In genomic region chr20:1474325-1474724, GRCh38 we compare ENCODE assay signal across 29 cellular contexts. TPM values are rescaled to one million over a fixed set of nuclear protein-coding genes. Genes with fewer than 3 reads are reported as not detected.
"Had no signal": no experiment of that assay in that cellular context is flagged by ENCODE, and none has a peak within 500 bp of the region (broad histone marks: within the 10 kb centered on the region; RNA-seq: fewer than 3 reads in every experiment).

No MANE protein-coding gene starts in this region.

- DNase-seq: activated CD4-positive, alpha-beta T cell treated with anti-CD3 and anti-CD28 coated beads, Interleukin-2, amount 50 U/mL, for 1 hour; activated CD4-positive, alpha-beta T cell treated with anti-CD3 and anti-CD28 coated beads, Interleukin-2, amount 50 U/mL, for 48 hours; activated CD4-positive, CD25-positive, alpha-beta regulatory T cell; activated CD4-positive, CD25-positive, alpha-beta regulatory T cell treated with anti-CD3 and anti-CD28 coated beads, Interleukin-2, amount 50 U/mL, for 72 hours; activated CD8-positive, alpha-beta memory T cell treated with anti-CD3 and anti-CD28 coated beads for 24 hours; activated effector memory CD4-positive, alpha-beta T cell treated with Interleukin-2 at 50 U/mL for 16 hours; activated gamma-delta T cell treated with Interleukin-2 at 50 U/mL for 16 hours; activated naive CD4-positive, alpha-beta T cell treated with anti-CD3 and anti-CD28 coated beads, Interleukin-2, amount 50 U/mL, for 16 hours; activated naive CD4-positive, alpha-beta T cell treated with Interleukin-2 at 50 U/mL for 16 hours; activated T-cell treated with anti-CD3 and anti-CD28 coated beads, Interleukin-2, amount 50 U/mL, for 4 hours; amniotic stem cell; anterior cingulate cortex; brain microvascular endothelial cell; dorsolateral prefrontal cortex; effector memory CD4-positive, alpha-beta T cell; endodermal cell; erythroblast; gastrocnemius medialis; glutamatergic neuron; heart left ventricle; T-helper 2 cell had no signal

- FAIRE-seq: astrocyte had no signal

- H3K27ac ChIP-seq: brain microvascular endothelial cell, coronary artery, dorsolateral prefrontal cortex, esophagus muscularis mucosa, foreskin keratinocyte, gastrocnemius medialis, heart left ventricle had no signal

- H3K4me3 ChIP-seq: coronary artery, dorsolateral prefrontal cortex, esophagus muscularis mucosa, gastrocnemius medialis, heart left ventricle had no signal

- H3K27me3 ChIP-seq: brain microvascular endothelial cell, foreskin keratinocyte, gastrocnemius medialis, heart left ventricle had no signal

- H3K36me3 ChIP-seq: brain microvascular endothelial cell, esophagus muscularis mucosa, gastrocnemius medialis had no signal

- ATAC-seq: activated T-helper 17 cell treated with anti-CD3 and anti-CD28 coated beads, Interleukin-2, amount 50 U/mL, for 72 hours; gastrocnemius medialis; heart left ventricle had no signal

- H3K9me3 ChIP-seq: esophagus muscularis mucosa, gastrocnemius medialis, heart left ventricle had no signal

RNA-seq across cellular contexts. Expression of gene SIRPB2, which starts 16.9 kb away (rescaled TPM):
- total RNA-seq: activated CD4-positive, alpha-beta T cell treated with anti-CD3 and anti-CD28 coated beads for 36 hours; activated CD8-positive, alpha-beta T cell treated with anti-CD3 and anti-CD28 coated beads for 36 hours; activated T-cell treated with anti-CD3 and anti-CD28 coated beads, Interleukin-2, amount 50 U/mL, for 4 hours; activated T-helper 17 cell treated with anti-CD3 and anti-CD28 coated beads, Interleukin-2, amount 50 U/mL, for 72 hours; astrocyte; endodermal cell; T-helper 1 cell treated with Interleukin-12 subunit alpha and Interleukin-12 subunit beta and Interleukin-4 antibody, amounts not matched to agents 30 ng/mL and 1 ng/mL, for 36 hours had no signal
